In the genomic region with DNA sequence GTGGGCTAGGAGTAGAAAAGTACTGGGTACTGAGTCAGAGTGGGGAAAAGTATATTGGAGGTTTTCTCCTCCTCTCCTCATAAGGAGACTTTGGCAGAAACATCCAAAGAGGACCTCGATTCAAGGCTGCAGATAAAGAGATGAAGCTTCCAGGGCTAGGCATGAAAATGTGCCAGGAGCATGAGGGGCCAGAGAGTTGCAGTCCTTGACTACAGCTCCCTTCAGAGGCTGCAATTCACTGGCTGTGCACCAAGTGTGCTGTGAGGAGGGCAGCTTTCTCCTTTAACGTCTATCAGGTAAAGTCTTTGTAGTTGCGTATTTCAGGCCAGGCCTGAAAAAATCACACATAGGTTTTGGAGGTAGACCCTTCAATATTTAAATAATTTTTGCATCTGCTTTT, we compare ENCODE assay signal across 1 cellular context.
TF ChIP-seq lines count a peak whose summit lies in the region.

No MANE protein-coding gene starts in this region.

TF ChIP-seq in HepG2, 621 proteins besides CTCF, POLR2A, EP300 and RAD21 (continued from another document):
- TF ChIP-seq CCAR2 (optimal IDR thresholded peaks at IDR 0.05; ENCODE audit: low read depth, low read length) (no peak), SCMH1 (CRISPR knock-in tag; IDR thresholded peaks at IDR 0.05; ENCODE audit: borderline replicate concordance) (no peak), FOXK2 (IDR thresholded peaks at IDR 0.05) (no peak), SPEN (CRISPR knock-in tag; IDR thresholded peaks at IDR 0.05; ENCODE audit: low read depth) (no peak), TMF1 (CRISPR knock-in tag; IDR thresholded peaks at IDR 0.05; ENCODE audit: low read depth) (no peak)
- TF ChIP-seq, protein P1, sequence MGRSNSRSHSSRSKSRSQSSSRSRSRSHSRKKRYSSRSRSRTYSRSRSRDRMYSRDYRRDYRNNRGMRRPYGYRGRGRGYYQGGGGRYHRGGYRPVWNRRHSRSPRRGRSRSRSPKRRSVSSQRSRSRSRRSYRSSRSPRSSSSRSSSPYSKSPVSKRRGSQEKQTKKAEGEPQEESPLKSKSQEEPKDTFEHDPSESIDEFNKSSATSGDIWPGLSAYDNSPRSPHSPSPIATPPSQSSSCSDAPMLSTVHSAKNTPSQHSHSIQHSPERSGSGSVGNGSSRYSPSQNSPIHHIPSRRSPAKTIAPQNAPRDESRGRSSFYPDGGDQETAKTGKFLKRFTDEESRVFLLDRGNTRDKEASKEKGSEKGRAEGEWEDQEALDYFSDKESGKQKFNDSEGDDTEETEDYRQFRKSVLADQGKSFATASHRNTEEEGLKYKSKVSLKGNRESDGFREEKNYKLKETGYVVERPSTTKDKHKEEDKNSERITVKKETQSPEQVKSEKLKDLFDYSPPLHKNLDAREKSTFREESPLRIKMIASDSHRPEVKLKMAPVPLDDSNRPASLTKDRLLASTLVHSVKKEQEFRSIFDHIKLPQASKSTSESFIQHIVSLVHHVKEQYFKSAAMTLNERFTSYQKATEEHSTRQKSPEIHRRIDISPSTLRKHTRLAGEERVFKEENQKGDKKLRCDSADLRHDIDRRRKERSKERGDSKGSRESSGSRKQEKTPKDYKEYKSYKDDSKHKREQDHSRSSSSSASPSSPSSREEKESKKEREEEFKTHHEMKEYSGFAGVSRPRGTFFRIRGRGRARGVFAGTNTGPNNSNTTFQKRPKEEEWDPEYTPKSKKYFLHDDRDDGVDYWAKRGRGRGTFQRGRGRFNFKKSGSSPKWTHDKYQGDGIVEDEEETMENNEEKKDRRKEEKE (IDR thresholded peaks at IDR 0.05): no peak
- TF ChIP-seq, protein P2, sequence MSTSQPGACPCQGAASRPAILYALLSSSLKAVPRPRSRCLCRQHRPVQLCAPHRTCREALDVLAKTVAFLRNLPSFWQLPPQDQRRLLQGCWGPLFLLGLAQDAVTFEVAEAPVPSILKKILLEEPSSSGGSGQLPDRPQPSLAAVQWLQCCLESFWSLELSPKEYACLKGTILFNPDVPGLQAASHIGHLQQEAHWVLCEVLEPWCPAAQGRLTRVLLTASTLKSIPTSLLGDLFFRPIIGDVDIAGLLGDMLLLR (CRISPR knock-in tag; IDR thresholded peaks at IDR 0.05): no peak
- TF ChIP-seq, protein P3, sequence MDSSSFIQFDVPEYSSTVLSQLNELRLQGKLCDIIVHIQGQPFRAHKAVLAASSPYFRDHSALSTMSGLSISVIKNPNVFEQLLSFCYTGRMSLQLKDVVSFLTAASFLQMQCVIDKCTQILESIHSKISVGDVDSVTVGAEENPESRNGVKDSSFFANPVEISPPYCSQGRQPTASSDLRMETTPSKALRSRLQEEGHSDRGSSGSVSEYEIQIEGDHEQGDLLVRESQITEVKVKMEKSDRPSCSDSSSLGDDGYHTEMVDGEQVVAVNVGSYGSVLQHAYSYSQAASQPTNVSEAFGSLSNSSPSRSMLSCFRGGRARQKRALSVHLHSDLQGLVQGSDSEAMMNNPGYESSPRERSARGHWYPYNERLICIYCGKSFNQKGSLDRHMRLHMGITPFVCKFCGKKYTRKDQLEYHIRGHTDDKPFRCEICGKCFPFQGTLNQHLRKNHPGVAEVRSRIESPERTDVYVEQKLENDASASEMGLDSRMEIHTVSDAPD (CRISPR knock-in tag; IDR thresholded peaks at IDR 0.05): no peak
